Comparison of ENCODE assay signal across 2 cellular contexts in the genomic region with DNA sequence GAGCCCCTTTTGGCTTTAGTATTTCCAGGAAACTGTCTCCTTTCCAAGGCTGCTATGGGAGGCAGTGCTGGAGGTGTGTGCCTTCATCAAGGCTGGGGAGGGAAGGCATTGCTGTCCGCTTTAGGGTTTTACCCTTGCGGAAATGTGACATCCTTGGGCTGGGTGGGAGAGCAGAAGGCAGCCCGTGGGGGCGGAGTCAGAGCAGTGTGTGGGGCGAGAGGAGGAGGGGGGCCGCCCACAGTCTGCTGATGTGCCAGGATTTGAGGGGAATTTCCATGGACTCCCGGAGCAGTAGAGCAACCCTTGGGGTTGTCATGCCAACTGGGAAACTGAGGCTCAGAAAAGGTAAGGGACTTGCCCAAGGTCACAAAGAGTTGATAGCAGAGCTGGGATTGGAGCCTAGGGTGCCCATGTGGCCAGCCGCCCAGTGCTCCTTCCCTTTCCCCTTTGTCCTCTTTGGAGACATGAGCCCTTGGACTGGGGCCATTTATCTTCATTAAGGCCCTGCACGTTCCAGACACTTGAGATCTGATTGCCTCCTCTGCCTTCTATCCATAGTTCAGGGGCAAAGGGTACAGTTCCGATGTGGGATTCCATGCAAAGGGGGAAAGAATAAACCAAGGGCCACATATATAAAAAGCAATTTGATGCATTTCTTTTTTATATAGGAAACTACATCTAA.
TF ChIP-seq lines count a peak whose summit lies in the region.

No MANE protein-coding gene starts in this region.

TF ChIP-seq in WTC11, 78 proteins besides CTCF, POLR2A, EP300 and RAD21 (continued from another document):
- TF ChIP-seq, protein P1, sequence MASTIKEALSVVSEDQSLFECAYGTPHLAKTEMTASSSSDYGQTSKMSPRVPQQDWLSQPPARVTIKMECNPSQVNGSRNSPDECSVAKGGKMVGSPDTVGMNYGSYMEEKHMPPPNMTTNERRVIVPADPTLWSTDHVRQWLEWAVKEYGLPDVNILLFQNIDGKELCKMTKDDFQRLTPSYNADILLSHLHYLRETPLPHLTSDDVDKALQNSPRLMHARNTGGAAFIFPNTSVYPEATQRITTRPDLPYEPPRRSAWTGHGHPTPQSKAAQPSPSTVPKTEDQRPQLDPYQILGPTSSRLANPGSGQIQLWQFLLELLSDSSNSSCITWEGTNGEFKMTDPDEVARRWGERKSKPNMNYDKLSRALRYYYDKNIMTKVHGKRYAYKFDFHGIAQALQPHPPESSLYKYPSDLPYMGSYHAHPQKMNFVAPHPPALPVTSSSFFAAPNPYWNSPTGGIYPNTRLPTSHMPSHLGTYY (CRISPR knock-in tag; IDR thresholded peaks at IDR 0.05), result no peak
TF ChIP-seq in WTC11: peak in this region for 0.

TF ChIP-seq in SK-N-SH treated with all-trans-retinoic acid at 6 μM for 48 hours, 23 proteins besides CTCF, POLR2A, EP300 and RAD21 (continued from another document):
- TF ChIP-seq CSRNP3 (CRISPR knock-in tag; IDR thresholded peaks at IDR 0.05) (no peak), POU6F1 (CRISPR knock-in tag; IDR thresholded peaks at IDR 0.05; ENCODE audit: borderline replicate concordance, low read depth) (no peak)
